18 cellular contexts compared by ENCODE assay signal in genomic region chr17:81208651-81209050, GRCh38. TPM values are rescaled to one million over a fixed set of nuclear protein-coding genes. Genes with fewer than 3 reads are reported as not detected.
DNase-seq lines count a peak whose midpoint lies in the region; ATAC-seq and TF ChIP-seq lines count a peak whose summit lies in the region.
"Had no signal": no experiment of that assay in that cellular context is flagged by ENCODE, and none has a peak within 500 bp of the region (broad histone marks: within the 10 kb centered on the region; RNA-seq: fewer than 3 reads in every experiment).

No MANE protein-coding gene starts in this region.

- H3K4me3 ChIP-seq in BLaER1: no peak overlapping the region

- peaks cover 22% of the 10 kb centered on the region for H3K36me3 ChIP-seq in BLaER1

- TF ChIP-seq CTCF in CD14-positive monocyte (IDR thresholded peaks at IDR 0.05): no peak

- H3K27me3 ChIP-seq in BLaER1: no peaks in the 10 kb centered on the region

- peak overlapping the region in 1 of 7 donors; percentile 36 for H3K27ac Mint-ChIP-seq in CD14-positive monocyte
- peak overlapping the region; percentile 6 for H3K27ac Mint-ChIP-seq in T-helper 17 cell
- H3K27ac Mint-ChIP-seq in activated CD8-positive, alpha-beta memory T cell treated with anti-CD3 and anti-CD28 coated beads, Interleukin-2, amount 10 ng/mL, durations not matched to agents 7 days and 5 days: no peak overlapping the region
- H3K27ac Mint-ChIP-seq in T-helper 2 cell treated with Interferon-gamma antibody and Interleukin-4, amounts not matched to agents 5 μg/mL and 100 μg/mL, for 36 hours: no peak overlapping the region
- H3K27ac Mint-ChIP-seq: CD4-positive, alpha-beta T cell had no signal

- intact Hi-C loops in CD14-positive monocyte (cut with micrococcal nuclease): no loop called here

- peaks cover 78% of the 10 kb centered on the region for H4K20me1 ChIP-seq in BLaER1

- H3K9ac ChIP-seq in BLaER1: no peak overlapping the region

- H3K27me3 Mint-ChIP-seq in CD14-positive monocyte (ENCODE audit: low read depth in 3 of 3) (peaks cover 2 to 5% (median 2%) of the 10 kb centered on the region in 3 donors), T-helper 17 cell (no peaks in the 10 kb centered on the region)
- no peaks in the 10 kb centered on the region for H3K27me3 Mint-ChIP-seq in activated CD8-positive, alpha-beta memory T cell treated with anti-CD3 and anti-CD28 coated beads, Interleukin-2, amount 10 ng/mL, durations not matched to agents 7 days and 5 days
- H3K27me3 Mint-ChIP-seq in T-helper 2 cell treated with Interferon-gamma antibody and Interleukin-4, amounts not matched to agents 5 μg/mL and 100 μg/mL, for 36 hours (ENCODE audit: low read depth): no peaks in the 10 kb centered on the region
- H3K27me3 Mint-ChIP-seq: CD4-positive, alpha-beta T cell; CD8-positive, alpha-beta memory T cell had no signal

- H3K36me3 Mint-ChIP-seq in CD14-positive monocyte: peaks cover 14 to 19% of the 10 kb centered on the region in 2 donors
- no peaks in the 10 kb centered on the region for H3K36me3 Mint-ChIP-seq in T-helper 17 cell (ENCODE audit: low read depth)
- H3K36me3 Mint-ChIP-seq in activated CD8-positive, alpha-beta memory T cell treated with anti-CD3 and anti-CD28 coated beads, Interleukin-2, amount 10 ng/mL, durations not matched to agents 7 days and 5 days: no peaks in the 10 kb centered on the region
- no peaks in the 10 kb centered on the region for H3K36me3 Mint-ChIP-seq in T-helper 2 cell treated with Interferon-gamma antibody and Interleukin-4, amounts not matched to agents 5 μg/mL and 100 μg/mL, for 36 hours (ENCODE audit: low read depth)

- no peak for ATAC-seq in T-helper 17 cell
- ATAC-seq in activated CD8-positive, alpha-beta memory T cell treated with anti-CD3 and anti-CD28 coated beads, Interleukin-2, amount 10 ng/mL, durations not matched to agents 7 days and 5 days: no peak

- H3K9me3 ChIP-seq in BLaER1: no peaks in the 10 kb centered on the region
- H3K9me3 ChIP-seq in T-helper 17 cell (ENCODE audit: control insufficient read depth, low read length, poor library complexity, severe bottlenecking): no peaks in the 10 kb centered on the region

- no peak overlapping the region for H3K4me2 ChIP-seq in BLaER1

- H3K4me3 Mint-ChIP-seq in CD14-positive monocyte: no peak overlapping the region
- no peak overlapping the region for H3K4me3 Mint-ChIP-seq in T-helper 17 cell
- H3K4me3 Mint-ChIP-seq in activated CD8-positive, alpha-beta memory T cell treated with anti-CD3 and anti-CD28 coated beads, Interleukin-2, amount 10 ng/mL, durations not matched to agents 7 days and 5 days: no peak overlapping the region
- H3K4me3 Mint-ChIP-seq in T-helper 2 cell treated with Interferon-gamma antibody and Interleukin-4, amounts not matched to agents 5 μg/mL and 100 μg/mL, for 36 hours: no peak overlapping the region
- H3K4me3 Mint-ChIP-seq: CD4-positive, alpha-beta T cell; CD8-positive, alpha-beta memory T cell had no signal

- peaks cover 7% of the 10 kb centered on the region for H3K4me1 Mint-ChIP-seq in CD14-positive monocyte
- peaks cover 4% of the 10 kb centered on the region for H3K4me1 Mint-ChIP-seq in T-helper 17 cell
- no peaks in the 10 kb centered on the region for H3K4me1 Mint-ChIP-seq in activated CD8-positive, alpha-beta memory T cell treated with anti-CD3 and anti-CD28 coated beads, Interleukin-2, amount 10 ng/mL, durations not matched to agents 7 days and 5 days
- H3K4me1 Mint-ChIP-seq in T-helper 2 cell treated with Interferon-gamma antibody and Interleukin-4, amounts not matched to agents 5 μg/mL and 100 μg/mL, for 36 hours (ENCODE audit: low read depth): no peaks in the 10 kb centered on the region
- H3K4me1 Mint-ChIP-seq: CD8-positive, alpha-beta memory T cell had no signal

- CTCF ChIA-PET in activated CD8-positive, alpha-beta memory T cell treated with anti-CD3 and anti-CD28 coated beads, Interleukin-2, amount 10 ng/mL, durations not matched to agents 7 days and 5 days (lab: Charles Lee): no interaction called here

- peaks cover 0 to 2% (median 0%) of the 10 kb centered on the region in 7 donors for H3K9me3 Mint-ChIP-seq in CD14-positive monocyte
- H3K9me3 Mint-ChIP-seq in activated CD8-positive, alpha-beta memory T cell treated with anti-CD3 and anti-CD28 coated beads, Interleukin-2, amount 10 ng/mL, durations not matched to agents 7 days and 5 days (ENCODE audit: low read depth): no peaks in the 10 kb centered on the region
- H3K9me3 Mint-ChIP-seq in T-helper 2 cell treated with Interferon-gamma antibody and Interleukin-4, amounts not matched to agents 5 μg/mL and 100 μg/mL, for 36 hours: no peaks in the 10 kb centered on the region
- H3K9me3 Mint-ChIP-seq: CD4-positive, alpha-beta T cell; CD8-positive, alpha-beta memory T cell had no signal

- DNase-seq in CD14-positive monocyte (ENCODE audit: low spot score) (peak; percentile 18), T-helper 17 cell (peak in 1 of 3 donors; percentile 5), EL (no peak)
- no peak for DNase-seq in activated CD8-positive, alpha-beta memory T cell treated with anti-CD3 and anti-CD28 coated beads, Interleukin-2, amount 10 ng/mL, durations not matched to agents 7 days and 5 days
- no peak for DNase-seq in T-helper 2 cell treated with Interferon-gamma antibody and Interleukin-4, amounts not matched to agents 5 μg/mL and 100 μg/mL, for 36 hours (ENCODE audit: low spot score)
- DNase-seq: CD4-positive, alpha-beta T cell; CD8-positive, alpha-beta memory T cell; DMS 273 treated with DMSO at 0.1 percent for 48 hours; DMS79; GF-D8; GOT3; HCEC 1CT had no signal

- H3K27ac ChIP-seq in BLaER1: 0 out of 2 replicates have a peak overlapping the region, but pooled peaks have one; percentile 4
- H3K27ac ChIP-seq: C4-2B had no signal

- peaks cover 77% of the 10 kb centered on the region for H3K4me1 ChIP-seq in BLaER1

RNA-seq across cellular contexts. Expression of gene CEP131, which starts 14.1 kb away (rescaled TPM):
- polyA plus RNA-seq in CD14-positive monocyte: 1 to 10 TPM in 1 of 2 donors, under 1 TPM in 1; 0.69 to 1.0 TPM
- total RNA-seq in T-helper 17 cell: 10 to 100 TPM in 1 of 2 donors, 1 to 10 TPM in 1; 8.2 to 10.5 TPM
- 10 to 100 TPM; 13.6 to 20.6 TPM for total RNA-seq in activated CD8-positive, alpha-beta memory T cell treated with anti-CD3 and anti-CD28 coated beads, Interleukin-2, amount 10 ng/mL, durations not matched to agents 7 days and 5 days

RNA-seq across cellular contexts. Expression of gene TEPSIN, which starts 30.2 kb away (rescaled TPM):
- 1 to 10 TPM; 3.4 to 4.5 TPM for polyA plus RNA-seq in CD14-positive monocyte
- total RNA-seq in T-helper 17 cell: 10 to 100 TPM; 84.1 to 90.9 TPM
- total RNA-seq in activated CD8-positive, alpha-beta memory T cell treated with anti-CD3 and anti-CD28 coated beads, Interleukin-2, amount 10 ng/mL, durations not matched to agents 7 days and 5 days: 10 to 100 TPM; 53.6 to 56.3 TPM

RNA-seq across cellular contexts. Expression of gene NDUFAF8, which starts 30.5 kb away (rescaled TPM):
- 10 to 100 TPM; 41.0 to 61.3 TPM for polyA plus RNA-seq in CD14-positive monocyte
- 10 to 100 TPM; 30.6 to 37.0 TPM for total RNA-seq in T-helper 17 cell
- 10 to 100 TPM; 41.6 to 53.7 TPM for total RNA-seq in activated CD8-positive, alpha-beta memory T cell treated with anti-CD3 and anti-CD28 coated beads, Interleukin-2, amount 10 ng/mL, durations not matched to agents 7 days and 5 days

RNA-seq across cellular contexts. Expression of gene AATK, which starts 42.6 kb away (rescaled TPM):
- polyA plus RNA-seq in CD14-positive monocyte: 1 to 10 TPM in 1 of 2 donors, under 1 TPM in 1; 0.93 to 2.0 TPM
- total RNA-seq in T-helper 17 cell: 1 to 10 TPM; 1.9 to 2.2 TPM
- total RNA-seq in activated CD8-positive, alpha-beta memory T cell treated with anti-CD3 and anti-CD28 coated beads, Interleukin-2, amount 10 ng/mL, durations not matched to agents 7 days and 5 days: under 1 TPM; 0.06 to 0.26 TPM
- polyA plus RNA-seq: CD8-positive, alpha-beta memory T cell had no signal

RNA-seq across cellular contexts. Expression of gene PVALEF, which starts 43.3 kb away (rescaled TPM):
- polyA plus RNA-seq in CD14-positive monocyte: not detected
- not detected for total RNA-seq in T-helper 17 cell
- not detected for total RNA-seq in activated CD8-positive, alpha-beta memory T cell treated with anti-CD3 and anti-CD28 coated beads, Interleukin-2, amount 10 ng/mL, durations not matched to agents 7 days and 5 days
- total RNA-seq: A172; A673; CD4-positive, alpha-beta T cell; CD8-positive, alpha-beta memory T cell; G401 had no signal
- polyA plus RNA-seq: BJ; CD8-positive, alpha-beta memory T cell had no signal
